17 cellular contexts compared by ENCODE assay signal in genomic region chr3:122123885-122124284, GRCh38. TPM values are rescaled to one million over a fixed set of nuclear protein-coding genes. Genes with fewer than 3 reads are reported as not detected.
"Had no signal": no experiment of that assay in that cellular context is flagged by ENCODE, and none has a peak within 500 bp of the region (broad histone marks: within the 10 kb centered on the region; RNA-seq: fewer than 3 reads in every experiment).

No MANE protein-coding gene starts in this region.

- H3K36me3 ChIP-seq: neutrophil, right atrium auricular region had no signal

- H3K4me1 ChIP-seq: right atrium auricular region had no signal

- H3K4me3 ChIP-seq: coronary artery, lung, right atrium auricular region, skin epidermis had no signal

- ATAC-seq: left colon; naive thymus-derived CD8-positive, alpha-beta T cell had no signal

- H3K4me1 Mint-ChIP-seq: naive thymus-derived CD8-positive, alpha-beta T cell had no signal

- H3K27ac Mint-ChIP-seq: naive thymus-derived CD8-positive, alpha-beta T cell; T-helper 1 cell treated with Interleukin-12 subunit alpha and Interleukin-12 subunit beta and Interleukin-4 antibody, amounts not matched to agents 30 μg/mL and 1 μg/mL, for 36 hours had no signal

- H3K27me3 ChIP-seq: neutrophil, right atrium auricular region had no signal

- H3K9me3 ChIP-seq: neutrophil had no signal

- DNase-seq: activated gamma-delta T cell treated with Interleukin-2 at 50 U/mL for 16 hours; central memory CD4-positive, alpha-beta T cell; effector CD8-positive, alpha-beta T cell; erythroblast; hippocampal formation; left colon; naive thymus-derived CD8-positive, alpha-beta T cell; SHP77; stimulated activated naive CD4-positive, alpha-beta T cell had no signal

- H3K4me3 Mint-ChIP-seq: naive thymus-derived CD8-positive, alpha-beta T cell; T-helper 1 cell treated with Interleukin-12 subunit alpha and Interleukin-12 subunit beta and Interleukin-4 antibody, amounts not matched to agents 30 μg/mL and 1 μg/mL, for 36 hours had no signal

- H3K27ac ChIP-seq: coronary artery, neutrophil, right atrium auricular region, skin epidermis had no signal

RNA-seq across cellular contexts. Expression of gene CASR, which starts 59.6 kb away (rescaled TPM):
- total RNA-seq: glomerular endothelial cell; naive thymus-derived CD8-positive, alpha-beta T cell; right atrium auricular region; temporal lobe had no signal
- polyA plus RNA-seq: naive thymus-derived CD8-positive, alpha-beta T cell had no signal
